15 cellular contexts compared by ENCODE assay signal in the genomic region with DNA sequence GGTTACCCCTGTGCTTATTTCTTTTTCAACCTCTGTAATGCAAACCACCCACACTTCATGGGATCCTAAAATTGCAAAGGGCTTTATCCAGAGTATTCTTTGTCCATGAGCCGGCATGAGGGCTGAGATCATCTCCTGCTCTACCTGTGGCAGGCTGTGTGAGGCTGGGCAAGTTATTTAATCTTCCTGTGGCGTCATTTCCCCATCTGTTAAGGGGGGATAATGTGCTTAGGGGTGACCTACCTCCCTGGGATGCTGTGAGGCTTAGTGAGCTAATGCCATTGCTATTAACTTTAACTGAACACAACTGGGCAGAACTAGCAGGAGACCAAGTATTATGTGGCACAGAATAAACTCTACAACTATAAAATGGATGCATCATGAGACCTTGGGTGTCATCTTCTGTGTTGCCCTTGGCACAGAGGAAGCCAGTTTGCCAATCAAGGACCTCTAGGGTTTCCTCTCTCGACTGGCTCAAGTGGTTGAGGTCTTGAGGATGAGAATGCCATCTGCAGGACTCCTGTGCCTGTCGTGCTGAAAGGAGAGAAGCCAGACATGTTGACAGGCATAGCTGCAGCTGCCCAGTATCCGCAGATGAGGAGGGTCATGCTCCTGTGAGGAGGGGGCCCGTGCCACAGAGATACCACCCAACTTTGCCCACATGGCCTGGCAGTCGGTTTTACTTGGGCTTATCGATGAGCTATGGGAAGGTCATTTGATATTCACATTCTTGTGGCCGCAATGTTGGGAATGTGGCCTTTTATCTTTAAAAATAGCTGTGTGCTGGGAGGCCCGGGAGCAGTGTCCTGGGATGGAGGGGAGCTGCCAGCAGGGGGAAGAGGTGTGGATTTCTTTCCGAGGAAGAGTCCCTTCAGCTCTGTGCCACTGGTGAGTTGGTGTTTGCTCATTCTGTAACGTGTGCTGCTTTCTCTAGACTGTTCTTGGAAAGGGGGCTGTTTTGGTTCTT. TPM values are rescaled to one million over a fixed set of nuclear protein-coding genes. Genes with fewer than 3 reads are reported as not detected.
DNase-seq lines count a peak whose midpoint lies in the region; ATAC-seq, FAIRE-seq and TF ChIP-seq lines count a peak whose summit lies in the region.
"Had no signal": no experiment of that assay in that cellular context is flagged by ENCODE, and none has a peak within 500 bp of the region (broad histone marks: within the 10 kb centered on the region; RNA-seq: fewer than 3 reads in every experiment).

No MANE protein-coding gene starts in this region.

- 6% methylated on average over 8 of the region's 12 CpGs for WGBS in HepG2 (ENCODE audit: low lambda C conversion rate)
- WGBS in right lobe of liver (ENCODE audit: insufficient coverage, low coverage, low lambda C conversion rate, missing lambda C conversion rate): 43% methylated on average over 9 of the region's 12 CpGs
- 22% methylated on average over 12 of the region's 12 CpGs for WGBS in right cardiac atrium

- TF ChIP-seq CTCF in HepG2 (CRISPR knock-in tag; IDR thresholded peaks at IDR 0.05) (no peak), right lobe of liver (IDR thresholded peaks at IDR 0.05) (no peak), GM20000 (IDR thresholded peaks at IDR 0.05; ENCODE audit: extremely low read depth, missing control alignments) (no peak)

- no peak for TF ChIP-seq RAD21 in HepG2 (CRISPR knock-in tag; IDR thresholded peaks at IDR 0.05)

- TF ChIP-seq EP300 in HepG2 (IDR thresholded peaks at IDR 0.05; ENCODE audit: low read depth in 2 of 2, low read length in 2 of 2) (no peak), HepG2 (CRISPR knock-in tag; IDR thresholded peaks at IDR 0.05; ENCODE audit: borderline replicate concordance) (no peak)

- BruUV-seq in HepG2 (replicated peaks; lab: Mats Ljungman, UMichigan): no TSS peak

- H3K9me3 ChIP-seq in HepG2 (ENCODE audit: low read length): no peaks in the 10 kb centered on the region
- no peaks in the 10 kb centered on the region for H3K9me3 ChIP-seq in right lobe of liver
- H3K9me3 ChIP-seq in SJCRH30 (replicated peaks): no peaks in the 10 kb centered on the region
- no peaks in the 10 kb centered on the region for H3K9me3 ChIP-seq in right cardiac atrium (ENCODE audit: control insufficient read depth, low read length)

- H3K27me3 ChIP-seq in HepG2 (ENCODE audit: control insufficient read depth in 1 of 2, insufficient read depth in 2 of 2, low read length in 2 of 2): peaks cover 0 to 59% of the 10 kb centered on the region in 2 experiments; a peak in 3 of 5 replicates
- no peaks in the 10 kb centered on the region for H3K27me3 ChIP-seq in right lobe of liver
- H3K27me3 ChIP-seq in SJCRH30: no peaks in the 10 kb centered on the region
- no peaks in the 10 kb centered on the region for H3K27me3 ChIP-seq in right cardiac atrium (ENCODE audit: control insufficient read depth, insufficient read depth)

- H3K4me1 ChIP-seq in HepG2 (ENCODE audit: insufficient read depth, low read length) (0 out of 2 replicates have a peak, but pooled peaks cover 5% of the 10 kb centered on the region), right lobe of liver (no peaks in the 10 kb centered on the region), SJCRH30 (peaks cover 18% of the 10 kb centered on the region), right cardiac atrium (ENCODE audit: control insufficient read depth, insufficient read depth, low read length) (peaks cover 2% of the 10 kb centered on the region)

- FAIRE-seq in HepG2 (lab: Jason Lieb, UNC): no peak

- no peak for TF ChIP-seq POLR2A in HepG2 (IDR thresholded peaks at IDR 0.05; ENCODE audit: insufficient read depth in 1 of 2, low read depth in 2 of 2, low read length in 2 of 2)
- no peak for TF ChIP-seq POLR2A in right lobe of liver (IDR thresholded peaks at IDR 0.05)

- in situ Hi-C loops in HepG2 (cut with HindIII; ENCODE audit: extremely low pct_ligation_motif_present, low pct_unique_long_range_greater_than_20kb): no loop called here

- no peak overlapping the region for H3K9ac ChIP-seq in HepG2 (ENCODE audit: insufficient read depth, low read depth, low read length)

- no peak overlapping the region for H3K4me2 ChIP-seq in HepG2 (ENCODE audit: low read depth, low read length)

- H3K36me3 ChIP-seq in HepG2 (replicated peaks in 1 of 2; ENCODE audit: control insufficient read depth in 1 of 2, insufficient read depth in 2 of 2, low read length in 2 of 2) (no peaks in the 10 kb centered on the region), right lobe of liver (no peaks in the 10 kb centered on the region), SJCRH30 (no peaks in the 10 kb centered on the region)

- CTCF ChIA-PET in HepG2 (lab: Yijun Ruan, JAX; ENCODE audit: low intra/inter-chr PET ratio, low total read pairs): no interaction called here

- H3K27ac ChIP-seq in HepG2 (ENCODE audit: extremely low read length, insufficient read depth, low read length) (no peak overlapping the region), right lobe of liver (no peak overlapping the region), SJCRH30 (peak overlapping the region; percentile 58), right cardiac atrium (ENCODE audit: low read length) (peak overlapping the region; percentile 43)

- H2AFZ ChIP-seq in HepG2 (ENCODE audit: low read length): no peak overlapping the region

- ATAC-seq in HepG2 (peak; percentile 91), right lobe of liver (no peak), right cardiac atrium (peak; percentile 58 to 67), HG02610 (IDR thresholded peaks at IDR 0.05; ENCODE audit: unreplicated experiment) (no peak), HG02938 (IDR thresholded peaks at IDR 0.05; ENCODE audit: unreplicated experiment) (no peak)
- ATAC-seq: activated CD8-positive, alpha-beta T cell treated with anti-CD3 and anti-CD28 coated beads, Interleukin-2, amount 10 ng/mL, durations not matched to agents 7 days and 5 days; naive thymus-derived CD8-positive, alpha-beta T cell; stimulated activated effector memory CD8-positive, alpha-beta T cell treated with anti-CD3 and anti-CD28 coated beads, Interleukin-12 subunit alpha, Interleukin-12 subunit beta, amount 100 ng/mL, for 72 hours had no signal

- DNase-seq in HepG2 (ENCODE audit: low spot score) (peak; percentile 9), right lobe of liver (no peak), SJCRH30 (peak; percentile 72 to 81), right cardiac atrium (no peak), GM20000 (ENCODE audit: low spot score) (no peak), NAMALWA (ENCODE audit: low spot score) (no peak)
- DNase-seq: activated CD8-positive, alpha-beta T cell treated with anti-CD3 and anti-CD28 coated beads, Interleukin-2, amount 10 ng/mL, durations not matched to agents 7 days and 5 days; activated naive CD8-positive, alpha-beta T cell treated with anti-CD3 and anti-CD28 coated beads, Interleukin-2, amount 10 ng/mL, durations not matched to agents 7 days and 5 days; effector CD4-positive, alpha-beta T cell; naive thymus-derived CD8-positive, alpha-beta T cell; NCI-H526 treated with DMSO at 0.1 percent for 48 hours; T-helper 1 cell had no signal

- H4K20me1 ChIP-seq in HepG2 (ENCODE audit: insufficient read depth, low read length): no peaks in the 10 kb centered on the region

- POLR2A ChIA-PET in HepG2 (lab: Yijun Ruan, JAX): no interaction called here

- H3K79me2 ChIP-seq in HepG2 (ENCODE audit: insufficient read depth, low read length): no peaks in the 10 kb centered on the region

- H3K4me3 ChIP-seq in HepG2 (replicated peaks in 1 of 3; ENCODE audit: insufficient read depth in 1 of 3, low read depth in 2 of 3, low read length in 3 of 3) (no peak overlapping the region), right lobe of liver (no peak overlapping the region), SJCRH30 (peak overlapping the region; percentile 38), right cardiac atrium (ENCODE audit: low read length) (no peak overlapping the region)

- intact Hi-C loops in HepG2 (cut with micrococcal nuclease; ENCODE audit: unreplicated experiment): no loop called here
- intact Hi-C loops in right lobe of liver (cut with DNase I): no loop called here
- intact Hi-C loops in right cardiac atrium (cut with DNase I): no loop called here

TF ChIP-seq in HepG2, 621 proteins besides CTCF, POLR2A, EP300 and RAD21:
- no peak for TF ChIP-seq RFX5 (IDR thresholded peaks at IDR 0.05; ENCODE audit: low read depth, low read length)
TF ChIP-seq in HepG2: peak in this region for 0.

RNA-seq across cellular contexts. Expression of gene FRMPD1, which starts 17.2 kb away (rescaled TPM):
- total RNA-seq in HepG2 (2016; rRNA removed; fragmentation: Illumina TruSeq; extraction: Trizol) (not detected in 2 replicates), right lobe of liver (under 1 TPM; 0.10 to 0.74 (median 0.51) TPM), right cardiac atrium (1 to 10 TPM in 3 of 4 donors, under 1 TPM in 1; 0.28 to 1.8 (median 1.3) TPM)
- not detected in 2 replicates for total RNA-seq in HepG2 (2016; cell fraction: cytosol; rRNA removed; fragmentation: Illumina TruSeq; extraction: Trizol; ENCODE audit: low read depth)
- not detected in 2 replicates for total RNA-seq in HepG2 (2016; cell fraction: insoluble cytoplasmic fraction; rRNA removed; fragmentation: Illumina TruSeq; extraction: Trizol)
- not detected in 2 replicates for total RNA-seq in HepG2 (2016; cell fraction: membrane; rRNA removed; fragmentation: Illumina TruSeq; extraction: Trizol)
- not detected in 2 replicates for total RNA-seq in HepG2 (2016; cell fraction: nucleus; rRNA removed; fragmentation: Illumina TruSeq; extraction: Trizol)
- polyA plus RNA-seq in HepG2 (2011; rRNA removed) (not detected in 2 replicates), right cardiac atrium (0.59 TPM)
- polyA plus RNA-seq in HepG2 (2011; cell fraction: cytosol; rRNA removed): not detected in 2 replicates
- polyA plus RNA-seq in HepG2 (2011; cell fraction: nucleus; rRNA removed): not detected in 2 replicates
- not detected in 2 replicates for polyA plus RNA-seq in HepG2 (2012)
- not detected in 2 replicates for polyA plus RNA-seq in HepG2 (2016; cell fraction: cytosol; fragmentation: Illumina TruSeq; extraction: Trizol; ENCODE audit: low read depth)
- not detected in 2 replicates for polyA plus RNA-seq in HepG2 (2016; cell fraction: insoluble cytoplasmic fraction; fragmentation: Illumina TruSeq; extraction: Trizol; ENCODE audit: low read depth)
- not detected in 2 replicates for polyA plus RNA-seq in HepG2 (2016; cell fraction: membrane; fragmentation: Illumina TruSeq; extraction: Trizol; ENCODE audit: low read depth)
- not detected in 2 replicates for polyA plus RNA-seq in HepG2 (2016; cell fraction: nucleus; fragmentation: Illumina TruSeq; extraction: Trizol; ENCODE audit: insufficient read depth, low read depth)
- polyA minus RNA-seq in HepG2 (2011; rRNA and poly(A)+ RNA removed; ENCODE audit: low replicate concordance): 0.04 TPM in 1 of 2 replicates, not detected in the other
- not detected in 2 replicates for polyA minus RNA-seq in HepG2 (2011; cell fraction: cytosol; rRNA and poly(A)+ RNA removed)
- polyA minus RNA-seq in HepG2 (2011; cell fraction: nucleus; rRNA and poly(A)+ RNA removed): not detected in 2 replicates
- total RNA-seq in SJCRH30 (2014; rRNA removed; shearing (Covaris generic)): 6.5 and 6.6 TPM in 2 replicates
- total RNA-seq: activated CD8-positive, alpha-beta T cell treated with anti-CD3 and anti-CD28 coated beads, Interleukin-2, amount 10 ng/mL, durations not matched to agents 7 days and 5 days; activated naive CD8-positive, alpha-beta T cell treated with anti-CD3 and anti-CD28 coated beads, Interleukin-2, amount 10 ng/mL, durations not matched to agents 7 days and 5 days; naive thymus-derived CD8-positive, alpha-beta T cell had no signal
- polyA plus RNA-seq: naive thymus-derived CD8-positive, alpha-beta T cell had no signal

Comparison
In these comparisons a context has a peak if more than half of its experiments do, and no peak if none do; other contexts are left out.
1. ATAC-seq: peak in HepG2 (single experiment) and right cardiac atrium (2 of 2); none in right lobe of liver (0 of 4), HG02610 (single experiment) and HG02938 (single experiment).
2. DNase-seq: peak in HepG2 (single experiment) and SJCRH30 (2 of 2); none in right lobe of liver (0 of 3), right cardiac atrium (0 of 3), GM20000 (single experiment) and NAMALWA (single experiment).
3. H3K27ac ChIP-seq: peak in SJCRH30 (single experiment) and right cardiac atrium (single experiment); none in HepG2 (single experiment) and right lobe of liver (0 of 3).